8 cellular contexts compared by ENCODE assay signal in genomic region chr9:121133104-121133816, GRCh38. TPM values are rescaled to one million over a fixed set of nuclear protein-coding genes. Genes with fewer than 3 reads are reported as not detected.
A peak's percentile ranks its signal among the peaks of the same experiment; 100 is the strongest.
DNase-seq lines count a peak whose midpoint lies in the region; ATAC-seq and TF ChIP-seq lines count a peak whose summit lies in the region.

No MANE protein-coding gene starts in this region.

- peak overlapping the region; percentile 11 for H3K27ac ChIP-seq in colonic mucosa

- peak; percentile 73 for DNase-seq in ELF-1 (ENCODE audit: low read depth, low spot score)
- peak; percentile 58 for DNase-seq in activated CD4-positive, CD25-positive, alpha-beta regulatory T cell treated with anti-CD3 and anti-CD28 coated beads, Interleukin-2, amount 50 U/mL, for 72 hours
- DNase-seq in colonic mucosa, result peak; percentile 53
- peak; percentile 31 for DNase-seq in stimulated activated CD4-positive, alpha-beta T cell treated with anti-CD3 and anti-CD28 coated beads, Interleukin-2, amount 100 ng/mL, for 4 hours (ENCODE audit: low read depth)
- no peak for DNase-seq in NOMO-1 (lab: John Stamatoyannopoulos, UW; ENCODE audit: unreplicated experiment in 2 of 2)
- DNase-seq in GF-D8 (lab: John Stamatoyannopoulos, UW), result no peak

- H3K4me1 ChIP-seq in colonic mucosa, result peaks cover 7% of the 10 kb centered on the region

- H3K27me3 ChIP-seq in colonic mucosa, result no peaks in the 10 kb centered on the region

- ATAC-seq in GM18505 (IDR thresholded peaks at IDR 0.05; ENCODE audit: unreplicated experiment) (no peak), GM18868 (IDR thresholded peaks at IDR 0.05; ENCODE audit: unreplicated experiment) (no peak)

- TF ChIP-seq POLR2A in GM18505 (IDR thresholded peaks at IDR 0.05; ENCODE audit: borderline replicate concordance, extremely low read depth, insufficient read depth, insufficient read length), result no peak

- intact Hi-C loops in colonic mucosa (cut with DNase I), result no loop called here

- no peak overlapping the region for H3K4me3 ChIP-seq in colonic mucosa

- H3K9ac ChIP-seq in colonic mucosa (ENCODE audit: low read depth in 2 of 2, low read length in 2 of 2), result no peak overlapping the region

- H3K36me3 ChIP-seq in colonic mucosa, result no peaks in the 10 kb centered on the region

- TF ChIP-seq CTCF in colonic mucosa (IDR thresholded peaks at IDR 0.05), result no peak

- H3K9me3 ChIP-seq in colonic mucosa, result no peaks in the 10 kb centered on the region

RNA-seq across cellular contexts. Expression of gene CNTRL, which starts 58.5 kb away (rescaled TPM):
- 10 to 100 TPM in 1 of 2 donors, 1 to 10 TPM in 1; 6.1 to 11.3 TPM for total RNA-seq in colonic mucosa

Comparison
In these comparisons a context has a peak if more than half of its experiments do, and no peak if none do; other contexts are left out.
1. DNase-seq: peak in ELF-1 (single experiment), activated CD4-positive, CD25-positive, alpha-beta regulatory T cell treated with anti-CD3 and anti-CD28 coated beads, Interleukin-2, amount 50 U/mL, for 72 hours (single experiment), colonic mucosa (single experiment) and stimulated activated CD4-positive, alpha-beta T cell treated with anti-CD3 and anti-CD28 coated beads, Interleukin-2, amount 100 ng/mL, for 4 hours (single experiment); none in NOMO-1 (0 of 2) and GF-D8 (single experiment).